Comparison of ENCODE assay signal across 1 cellular context in genomic region chr12:2170376-2170775, GRCh38.
TF ChIP-seq lines count a peak whose summit lies in the region.

No MANE protein-coding gene starts in this region.

TF ChIP-seq in H1, 55 proteins besides CTCF, POLR2A, EP300 and RAD21 (continued from another document):
- no peak for TF ChIP-seq CHD7 (IDR thresholded peaks at IDR 0.05; ENCODE audit: insufficient replicate concordance, low read length)
- no peak for TF ChIP-seq CHD2 (IDR thresholded peaks at IDR 0.05; ENCODE audit: low read length)
- no peak for TF ChIP-seq JUND (IDR thresholded peaks at IDR 0.05; ENCODE audit: low read length)
- no peak for TF ChIP-seq NANOG (IDR thresholded peaks at IDR 0.05; ENCODE audit: insufficient read depth, low read depth, low read length, poor library complexity, severe bottlenecking)
- no peak for TF ChIP-seq CHD1 (IDR thresholded peaks at IDR 0.05; ENCODE audit: low read depth, low read length)
- TF ChIP-seq FOSL1 (IDR thresholded peaks at IDR 0.05; ENCODE audit: insufficient read depth, low read depth, low read length), result no peak
- no peak for TF ChIP-seq NRF1 (IDR thresholded peaks at IDR 0.05; ENCODE audit: low read depth, low read length)
- no peak for TF ChIP-seq YY1 (IDR thresholded peaks at IDR 0.05; ENCODE audit: low read depth, low read length)
- TF ChIP-seq TEAD4 (IDR thresholded peaks at IDR 0.05; ENCODE audit: low read depth, low read length), result no peak
- no peak for TF ChIP-seq USF2 (IDR thresholded peaks at IDR 0.05; ENCODE audit: low read length)
- TF ChIP-seq EGR1 (IDR thresholded peaks at IDR 0.05; ENCODE audit: borderline replicate concordance, low read depth, low read length), result no peak
